Comparison of ENCODE assay signal across 8 cellular contexts in genomic region chr6:79813854-79814477, GRCh38.
A peak's percentile ranks its signal among the peaks of the same experiment; 100 is the strongest.
DNase-seq lines count a peak whose midpoint lies in the region; ATAC-seq, FAIRE-seq and TF ChIP-seq lines count a peak whose summit lies in the region.

No MANE protein-coding gene starts in this region.

- in situ Hi-C loops in G401 (cut with HindIII; ENCODE audit: low sequenced_read_pairs) = no loop called here

- H3K4me3 ChIP-seq in trophoblast cell (ENCODE audit: low read depth, low read length) (no peak overlapping the region), upper lobe of left lung (no peak overlapping the region)

- FAIRE-seq in frontal cortex (lab: Jason Lieb, UNC) = peak; percentile 57

- no peak overlapping the region for H2AFZ ChIP-seq in trophoblast cell (ENCODE audit: insufficient read depth, low read length, poor library complexity)

- H3K36me3 Mint-ChIP-seq in activated T-helper 17 cell treated with anti-CD3 and anti-CD28 coated beads, Interleukin-2, amount 50 U/mL, for 72 hours (ENCODE audit: low read depth) = no peaks in the 10 kb centered on the region

- H3K4me2 ChIP-seq in trophoblast cell (ENCODE audit: low read length) = no peak overlapping the region

- H3K9me3 ChIP-seq in trophoblast cell (ENCODE audit: insufficient read depth, low read depth, low read length) (no peaks in the 10 kb centered on the region), upper lobe of left lung (no peaks in the 10 kb centered on the region)

- H3K27me3 ChIP-seq in trophoblast cell (ENCODE audit: insufficient read depth, low read length) (no peaks in the 10 kb centered on the region), upper lobe of left lung (no peaks in the 10 kb centered on the region)

- peak; percentile 57 to 77 (median 70) for TF ChIP-seq CTCF in upper lobe of left lung (IDR thresholded peaks at IDR 0.05)

- DNase-seq in G401 (ENCODE audit: low spot score) (peak; percentile 93), HuH-7 (ENCODE audit: low spot score) (peak; percentile 46), RKO (ENCODE audit: low spot score) (peak; percentile 65), frontal cortex (ENCODE audit: low spot score in 2 of 2) (peak; percentile 15 to 47), trophoblast cell (peak; percentile 27 to 79), upper lobe of left lung (peak in 1 of 2 donors; percentile 61)

- H2BK5ac ChIP-seq in trophoblast cell (ENCODE audit: low read depth, low read length, poor library complexity) = peak overlapping the region; percentile 57

- peak overlapping the region; percentile 65 for H4K91ac ChIP-seq in trophoblast cell (ENCODE audit: low read depth, low read length)

- no peaks in the 10 kb centered on the region for H3K36me3 ChIP-seq in trophoblast cell (ENCODE audit: control insufficient read depth in 1 of 2, insufficient read depth in 2 of 2, low read length in 2 of 2)
- H3K36me3 ChIP-seq in upper lobe of left lung = no peaks in the 10 kb centered on the region

- peaks cover 5 to 6% of the 10 kb centered on the region in 2 experiments for H3K4me1 ChIP-seq in trophoblast cell (ENCODE audit: control insufficient read depth in 1 of 2, insufficient read depth in 2 of 2, low read length in 2 of 2)
- no peaks in the 10 kb centered on the region for H3K4me1 ChIP-seq in upper lobe of left lung

- no peak overlapping the region for H3K23ac ChIP-seq in trophoblast cell (ENCODE audit: low read length)

- no peak overlapping the region for H3K27ac Mint-ChIP-seq in activated T-helper 17 cell treated with anti-CD3 and anti-CD28 coated beads, Interleukin-2, amount 50 U/mL, for 72 hours

- TF ChIP-seq EP300 in upper lobe of left lung (IDR thresholded peaks at IDR 0.05) = no peak

- ATAC-seq in GM21576 (IDR thresholded peaks at IDR 0.05; ENCODE audit: unreplicated experiment) (peak; percentile 92), upper lobe of left lung (ENCODE audit: low FRiP score in 2 of 2) (peak in 1 of 2 donors; percentile 87)
- peak; percentile 59 for ATAC-seq in activated T-helper 17 cell treated with anti-CD3 and anti-CD28 coated beads, Interleukin-2, amount 50 U/mL, for 72 hours (replicated peaks)

- H3K9me3 Mint-ChIP-seq in activated T-helper 17 cell treated with anti-CD3 and anti-CD28 coated beads, Interleukin-2, amount 50 U/mL, for 72 hours = no peaks in the 10 kb centered on the region

- H2BK12ac ChIP-seq in trophoblast cell (ENCODE audit: low read length) = peak overlapping the region; percentile 84

- no peak overlapping the region for H4K12ac ChIP-seq in trophoblast cell (ENCODE audit: low read depth, low read length)

- no peaks in the 10 kb centered on the region for H3K79me2 ChIP-seq in trophoblast cell (ENCODE audit: control insufficient read depth, insufficient read depth, low read length, poor library complexity)

- peak overlapping the region; percentile 15 for H2BK120ac ChIP-seq in trophoblast cell (ENCODE audit: insufficient read depth, low read length, poor library complexity)

- no peaks in the 10 kb centered on the region for H3K4me1 Mint-ChIP-seq in activated T-helper 17 cell treated with anti-CD3 and anti-CD28 coated beads, Interleukin-2, amount 50 U/mL, for 72 hours

- H3K18ac ChIP-seq in trophoblast cell (ENCODE audit: low read length) = no peak overlapping the region

- H3K4me3 Mint-ChIP-seq in activated T-helper 17 cell treated with anti-CD3 and anti-CD28 coated beads, Interleukin-2, amount 50 U/mL, for 72 hours = no peak overlapping the region

- no peak for TF ChIP-seq POLR2A in upper lobe of left lung (IDR thresholded peaks at IDR 0.05)

- H3K27ac ChIP-seq in trophoblast cell (ENCODE audit: low read depth, low read length) (no peak overlapping the region), upper lobe of left lung (no peak overlapping the region)

- peaks cover 7% of the 10 kb centered on the region for H3K27me3 Mint-ChIP-seq in activated T-helper 17 cell treated with anti-CD3 and anti-CD28 coated beads, Interleukin-2, amount 50 U/mL, for 72 hours

- H3K4ac ChIP-seq in trophoblast cell (ENCODE audit: low read depth, low read length) = no peak overlapping the region

- H4K8ac ChIP-seq in trophoblast cell (ENCODE audit: low read depth, low read length) = peak overlapping the region; percentile 9

- no peak overlapping the region for H3K9ac ChIP-seq in trophoblast cell (ENCODE audit: low read length)

- no peak overlapping the region for H3K14ac ChIP-seq in trophoblast cell (ENCODE audit: low read length)

- no CpG with 5 or more reads among the region's 3 CpGs for WGBS in trophoblast cell (ENCODE audit: extremely low coverage, insufficient coverage, insufficient read length)
- 3 to 4% methylated on average over 3 of the region's 3 CpGs for WGBS in upper lobe of left lung, 2 donors

- H2AK5ac ChIP-seq in trophoblast cell (ENCODE audit: low read length) = no peak overlapping the region

- peaks cover 12% of the 10 kb centered on the region for H3K79me1 ChIP-seq in trophoblast cell (ENCODE audit: low read length)
